In the genomic region with DNA sequence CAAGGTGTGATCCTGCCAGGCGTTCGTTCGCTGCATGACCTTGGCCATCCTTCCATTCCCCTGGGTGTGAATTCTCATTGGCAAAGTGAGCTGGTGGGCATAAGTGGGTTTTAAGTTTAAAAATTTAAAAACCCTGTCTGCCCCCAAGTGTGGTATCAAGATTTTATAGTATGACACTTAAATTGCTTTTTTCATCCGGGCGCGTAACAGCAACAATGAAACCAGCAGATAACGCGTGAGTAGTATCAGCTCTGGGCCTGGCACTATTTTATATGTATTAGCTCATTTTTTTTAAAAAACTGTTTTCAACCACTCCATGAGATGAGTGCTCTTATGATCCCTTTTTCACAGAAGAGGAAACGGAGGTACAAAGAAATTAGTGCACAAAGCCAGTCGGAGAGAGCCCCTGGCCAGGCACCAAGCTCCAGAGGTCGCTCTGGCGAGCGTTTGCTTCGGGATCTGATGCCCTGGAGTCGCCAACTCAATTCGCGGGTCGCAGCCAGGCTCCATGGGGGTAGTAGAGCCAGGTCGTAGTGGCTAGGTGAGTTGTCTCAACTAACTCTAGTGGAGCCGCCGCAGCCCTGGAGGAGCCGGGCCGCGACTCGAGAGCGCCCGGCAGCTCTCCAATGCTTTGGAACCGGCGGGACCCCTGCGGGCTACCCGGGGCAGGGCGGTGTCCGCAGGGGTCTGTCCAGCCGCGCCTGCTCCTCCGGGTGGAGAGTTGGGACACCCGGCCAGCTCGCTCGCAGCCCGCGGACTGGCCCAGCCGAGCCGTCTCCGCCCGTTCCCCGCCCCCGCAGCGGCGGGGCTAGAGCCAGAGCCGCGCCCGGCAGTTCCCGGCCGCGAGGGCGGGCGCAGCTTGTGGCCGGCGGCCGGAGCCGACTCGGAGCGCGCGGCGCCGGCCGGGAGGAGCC, we compare ENCODE assay signal across 8 cellular contexts. TPM values are rescaled to one million over a fixed set of nuclear protein-coding genes. Genes with fewer than 3 reads are reported as not detected.
DNase-seq lines count a peak whose midpoint lies in the region; ATAC-seq and TF ChIP-seq lines count a peak whose summit lies in the region.

A gene with protein sequence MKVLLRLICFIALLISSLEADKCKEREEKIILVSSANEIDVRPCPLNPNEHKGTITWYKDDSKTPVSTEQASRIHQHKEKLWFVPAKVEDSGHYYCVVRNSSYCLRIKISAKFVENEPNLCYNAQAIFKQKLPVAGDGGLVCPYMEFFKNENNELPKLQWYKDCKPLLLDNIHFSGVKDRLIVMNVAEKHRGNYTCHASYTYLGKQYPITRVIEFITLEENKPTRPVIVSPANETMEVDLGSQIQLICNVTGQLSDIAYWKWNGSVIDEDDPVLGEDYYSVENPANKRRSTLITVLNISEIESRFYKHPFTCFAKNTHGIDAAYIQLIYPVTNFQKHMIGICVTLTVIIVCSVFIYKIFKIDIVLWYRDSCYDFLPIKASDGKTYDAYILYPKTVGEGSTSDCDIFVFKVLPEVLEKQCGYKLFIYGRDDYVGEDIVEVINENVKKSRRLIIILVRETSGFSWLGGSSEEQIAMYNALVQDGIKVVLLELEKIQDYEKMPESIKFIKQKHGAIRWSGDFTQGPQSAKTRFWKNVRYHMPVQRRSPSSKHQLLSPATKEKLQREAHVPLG (plus strand): TSS at position 832 of the 914 bp plus-strand sequence. CDS start 14,979 bp downstream, outside the sequence.

- no peak for TF ChIP-seq EP300 in stomach (IDR thresholded peaks at IDR 0.05)

- H3K27me3 ChIP-seq in Peyer's patch (no peaks in the 10 kb centered on the region), dorsolateral prefrontal cortex (peaks cover 0 to 13% (median 0%) of the 10 kb centered on the region in 45 donors), stomach (no peaks in the 10 kb centered on the region)

- TF ChIP-seq CTCF in Peyer's patch (IDR thresholded peaks at IDR 0.05) (no peak), dorsolateral prefrontal cortex (IDR thresholded peaks at IDR 0.05 in 54 of 56, conservative IDR thresholded peaks at IDR 0.05 in 2 of 56; ENCODE audit: low read depth in 1 of 56, partially characterized antibody in 56 of 56) (peak in 1 of 56 donors; percentile 23), stomach (IDR thresholded peaks at IDR 0.05) (no peak)

- peak within 1 kb of the TSS; percentile 72 to 93 (median 88) for H3K27ac ChIP-seq in Peyer's patch
- peak within 1 kb of the TSS in 27 of 59 donors; percentile 4 to 80 (median 53) for H3K27ac ChIP-seq in dorsolateral prefrontal cortex
- peak within 1 kb of the TSS; percentile 91 to 96 (median 94) for H3K27ac ChIP-seq in stomach

- H3K36me3 ChIP-seq in Peyer's patch, result peaks cover 0 to 5% (median 0%) of the 10 kb centered on the region in 3 donors
- peaks cover 4 to 22% (median 13%) of the 10 kb centered on the region in 4 donors for H3K36me3 ChIP-seq in stomach

- peaks cover 0 to 6% (median 2%) of the 10 kb centered on the region in 4 donors for H3K9me3 ChIP-seq in Peyer's patch
- H3K9me3 ChIP-seq in stomach, result peaks cover 0 to 26% (median 15%) of the 10 kb centered on the region in 4 donors

- DNase-seq in NCI-H2227 (lab: John Stamatoyannopoulos, UW; ENCODE audit: unreplicated experiment) (peak; percentile 10), NCI-H2227 treated with DMSO at 0.1 percent for 48 hours (lab: John Stamatoyannopoulos, UW) (no peak), Peyer's patch (peak in 2 of 3 donors; percentile 74 to 79), dorsolateral prefrontal cortex (peak in 3 of 10 donors; percentile 43 to 53 (median 46)), left lobe of liver (ENCODE audit: low spot score) (peak; percentile 88), stomach (peak; percentile 84), activated gamma-delta T cell treated with Interleukin-2 at 50 U/mL for 16 hours (no peak)

- peak within 1 kb of the TSS; percentile 35 to 73 (median 54) for H3K4me3 ChIP-seq in Peyer's patch
- peak within 1 kb of the TSS; percentile 36 to 74 (median 58) for H3K4me3 ChIP-seq in dorsolateral prefrontal cortex
- H3K4me3 ChIP-seq in stomach, result peak within 1 kb of the TSS; percentile 61 to 68 (median 62)

- 8 to 24% (median 13%) methylated on average over 20 to 68 of the region's 68 CpGs for WGBS in stomach, 5 donors

- no peaks in the 10 kb centered on the region for H3K4me1 ChIP-seq in Peyer's patch
- H3K4me1 ChIP-seq in stomach, result peaks cover 3 to 39% (median 14%) of the 10 kb centered on the region in 4 donors

- peak; percentile 94 for ATAC-seq in left lobe of liver
- ATAC-seq in GM19328 (IDR thresholded peaks at IDR 0.05; ENCODE audit: unreplicated experiment), result no peak

- intact Hi-C loops in dorsolateral prefrontal cortex (cut with DNase I) (no loop called here), stomach (cut with DNase I; ENCODE audit: low total_unique reads) (no loop called here)

- TF ChIP-seq POLR2A in Peyer's patch (IDR thresholded peaks at IDR 0.05) (peak in 1 of 2 donors; percentile 42), stomach (IDR thresholded peaks at IDR 0.05) (no peak)

RNA-seq across cellular contexts. Expression of the gene that starts here (rescaled TPM):
- total RNA-seq in Peyer's patch (100 to 1,000 TPM in 1 of 4 donors, 10 to 100 TPM in 3; 20.0 to 157 (median 38.9) TPM), dorsolateral prefrontal cortex (10 to 100 TPM in 29 of 120 experiments, 1 to 10 TPM in 91; 1.9 to 31.0 (median 6.1) TPM), left lobe of liver (39.0 TPM), stomach (10 to 100 TPM; 17.5 to 67.7 (median 49.1) TPM)
- polyA plus RNA-seq in stomach, result 100 to 1,000 TPM in 1 of 3 donors, 10 to 100 TPM in 2; 26.5 to 109 (median 75.3) TPM

Comparison
In these comparisons a context has a peak if more than half of its experiments do, and no peak if none do; other contexts are left out.
1. DNase-seq: peak in NCI-H2227 (single experiment), Peyer's patch (2 of 3), left lobe of liver (single experiment) and stomach (single experiment); none in NCI-H2227 treated with DMSO at 0.1 percent for 48 hours (single experiment) and activated gamma-delta T cell treated with Interleukin-2 at 50 U/mL for 16 hours (single experiment).
2. Peak in every context shown above with its lines, with median percentiles within 50 percentile points of each other: H3K4me3 ChIP-seq.